Comparison of ENCODE assay signal across 8 cellular contexts in the genomic region with DNA sequence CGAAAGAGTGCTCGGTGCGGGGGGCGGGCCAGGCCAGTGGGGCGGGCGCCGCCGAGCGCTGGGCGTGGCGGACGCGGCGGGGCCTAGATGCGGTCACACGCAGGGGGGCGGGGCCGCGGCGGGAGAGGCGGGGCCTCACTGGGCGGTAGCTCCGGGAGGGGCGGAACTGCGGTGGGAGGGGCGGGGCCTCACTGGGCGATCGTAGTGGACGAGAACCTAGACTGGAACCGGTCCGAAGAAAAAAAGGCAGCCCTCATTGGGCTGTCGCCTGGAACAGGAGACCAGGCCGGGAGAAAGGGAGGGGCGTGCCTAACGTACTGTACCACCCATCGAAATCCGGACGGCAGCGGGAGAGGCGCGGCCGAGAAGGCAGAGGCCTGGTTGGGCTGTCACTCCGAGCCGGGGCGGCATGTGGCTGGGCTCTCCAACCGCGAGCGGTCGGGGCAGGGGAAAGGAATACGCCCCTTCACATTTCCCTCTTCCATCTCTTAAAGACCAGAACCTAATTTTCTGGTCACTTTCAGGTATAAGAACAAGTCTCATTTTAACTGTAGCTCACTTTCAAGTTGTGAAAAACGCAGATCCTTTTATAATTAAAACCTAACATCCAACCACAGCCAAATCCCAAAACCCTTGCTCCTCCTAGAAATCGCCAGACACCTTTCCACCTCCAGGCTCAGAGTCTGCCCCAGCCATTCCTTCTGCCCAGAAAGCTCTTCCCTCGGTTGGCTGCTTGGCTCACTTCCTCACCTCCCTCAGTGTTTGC. TPM values are rescaled to one million over a fixed set of nuclear protein-coding genes. Genes with fewer than 3 reads are reported as not detected.
DNase-seq lines count a peak whose midpoint lies in the region; ATAC-seq, FAIRE-seq and TF ChIP-seq lines count a peak whose summit lies in the region.

A gene with protein sequence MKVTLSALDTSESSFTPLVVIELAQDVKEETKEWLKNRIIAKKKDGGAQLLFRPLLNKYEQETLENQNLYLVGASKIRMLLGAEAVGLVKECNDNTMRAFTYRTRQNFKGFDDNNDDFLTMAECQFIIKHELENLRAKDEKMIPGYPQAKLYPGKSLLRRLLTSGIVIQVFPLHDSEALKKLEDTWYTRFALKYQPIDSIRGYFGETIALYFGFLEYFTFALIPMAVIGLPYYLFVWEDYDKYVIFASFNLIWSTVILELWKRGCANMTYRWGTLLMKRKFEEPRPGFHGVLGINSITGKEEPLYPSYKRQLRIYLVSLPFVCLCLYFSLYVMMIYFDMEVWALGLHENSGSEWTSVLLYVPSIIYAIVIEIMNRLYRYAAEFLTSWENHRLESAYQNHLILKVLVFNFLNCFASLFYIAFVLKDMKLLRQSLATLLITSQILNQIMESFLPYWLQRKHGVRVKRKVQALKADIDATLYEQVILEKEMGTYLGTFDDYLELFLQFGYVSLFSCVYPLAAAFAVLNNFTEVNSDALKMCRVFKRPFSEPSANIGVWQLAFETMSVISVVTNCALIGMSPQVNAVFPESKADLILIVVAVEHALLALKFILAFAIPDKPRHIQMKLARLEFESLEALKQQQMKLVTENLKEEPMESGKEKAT (minus strand): TSS at position 38 of the 766 bp plus-strand sequence. CDS start 16,159 bp downstream, outside the sequence.

- no peak for TF ChIP-seq EP300 in esophagus muscularis mucosa (IDR thresholded peaks at IDR 0.05)

- no peak for TF ChIP-seq POLR2A in esophagus muscularis mucosa (IDR thresholded peaks at IDR 0.05; ENCODE audit: low read depth)

- H3K27ac ChIP-seq in KMS-11, result no peak within 1 kb of the TSS
- H3K27ac ChIP-seq in esophagus muscularis mucosa (replicated peaks in 1 of 4), result peak within 1 kb of the TSS; percentile 88 to 95 (median 90)
- peak within 1 kb of the TSS; percentile 82 for H3K27ac ChIP-seq in muscle layer of colon (ENCODE audit: low read depth, low read length)

- H3K79me2 ChIP-seq in KMS-11 (ENCODE audit: insufficient read depth, low read depth), result no peaks in the 10 kb centered on the region

- DNase-seq in DMS79 (lab: John Stamatoyannopoulos, UW) (peak; percentile 90), RCC 7860 (ENCODE audit: low spot score) (peak; percentile 98), activated T-helper 1 cell treated with Interleukin-2 at 50 U/mL for 16 hours (ENCODE audit: low read depth) (peak; percentile 94), esophagus muscularis mucosa (ENCODE audit: extremely low spot score) (peak; percentile 99)
- peak; percentile 93 to 94 for DNase-seq in stimulated activated CD8-positive, alpha-beta memory T cell treated with anti-CD3 and anti-CD28 coated beads, Interleukin-7, amount 100 ng/mL, for 1 hour (ENCODE audit: low read depth in 2 of 2)

- H3K9me3 ChIP-seq in esophagus muscularis mucosa (no peaks in the 10 kb centered on the region), muscle layer of colon (ENCODE audit: low read length) (no peaks in the 10 kb centered on the region)

- no peaks in the 10 kb centered on the region for H4K20me1 ChIP-seq in KMS-11 (ENCODE audit: insufficient read depth)

- peak; percentile 97 for ATAC-seq in GM21786 (IDR thresholded peaks at IDR 0.05; ENCODE audit: unreplicated experiment)

- 3% methylated on average over 36 of the region's 53 CpGs for WGBS in esophagus muscularis mucosa

- H3K36me3 ChIP-seq in KMS-11 (ENCODE audit: insufficient read depth) (no peaks in the 10 kb centered on the region), esophagus muscularis mucosa (no peaks in the 10 kb centered on the region), muscle layer of colon (ENCODE audit: insufficient read depth, low read length) (no peaks in the 10 kb centered on the region)

- H2AFZ ChIP-seq in KMS-11 (ENCODE audit: low read depth), result peak within 1 kb of the TSS; percentile 93

- H3K9ac ChIP-seq in KMS-11, result peak within 1 kb of the TSS; percentile 25; the same call in 1 of the 2 replicates
- peak within 1 kb of the TSS; percentile 72 for H3K9ac ChIP-seq in muscle layer of colon (ENCODE audit: low read length)

- H3K4me1 ChIP-seq in KMS-11 (ENCODE audit: low read depth, poor library complexity, severe bottlenecking) (peaks cover 8% of the 10 kb centered on the region), esophagus muscularis mucosa (peaks cover 12 to 19% (median 17%) of the 10 kb centered on the region in 4 donors), muscle layer of colon (ENCODE audit: insufficient read depth, low read length) (peaks cover 7% of the 10 kb centered on the region)

- H3K27me3 ChIP-seq in KMS-11 (ENCODE audit: insufficient read depth, low read depth) (no peaks in the 10 kb centered on the region), esophagus muscularis mucosa (no peaks in the 10 kb centered on the region), muscle layer of colon (ENCODE audit: control insufficient read depth in 1 of 2, insufficient read depth in 2 of 2, low read length in 2 of 2) (no peaks in the 10 kb centered on the region)

- peak; percentile 82 for FAIRE-seq in RCC 7860 (lab: Jason Lieb, UNC)

- intact Hi-C loops in esophagus muscularis mucosa (cut with DNase I), result loop anchor here (2.0 kb wide), 1 partner anchor 69 kb away; a partner anchor contains a TSS

- H3K4me2 ChIP-seq in KMS-11, result peak within 1 kb of the TSS; percentile 77

- no peak within 1 kb of the TSS for H3K4me3 ChIP-seq in KMS-11 (IDR thresholded peaks at IDR 0.05; ENCODE audit: insufficient read depth, low read depth, low read length)
- peak within 1 kb of the TSS; percentile 71 to 92 (median 89) for H3K4me3 ChIP-seq in esophagus muscularis mucosa
- H3K4me3 ChIP-seq in muscle layer of colon (ENCODE audit: low read depth in 1 of 2, low read length in 2 of 2), result peak within 1 kb of the TSS; percentile 71 to 83

- TF ChIP-seq CTCF in KMS-11 (conservative IDR thresholded peaks at IDR 0.05; ENCODE audit: low read depth, low read length) (no peak), esophagus muscularis mucosa (IDR thresholded peaks at IDR 0.05) (no peak)

RNA-seq across cellular contexts. Expression of the gene that starts here (rescaled TPM):
- 10 to 100 TPM; 19.2 to 26.2 (median 24.0) TPM for total RNA-seq in esophagus muscularis mucosa
